8 cellular contexts compared by ENCODE assay signal in genomic region chr1:78651247-78651646, GRCh38. TPM values are rescaled to one million over a fixed set of nuclear protein-coding genes. Genes with fewer than 3 reads are reported as not detected.
DNase-seq lines count a peak whose midpoint lies in the region; ATAC-seq and TF ChIP-seq lines count a peak whose summit lies in the region.

No MANE protein-coding gene starts in this region.

- no peaks in the 10 kb centered on the region for H4K20me1 ChIP-seq in BLaER1

- H3K4me3 ChIP-seq in BLaER1 (no peak overlapping the region), upper lobe of left lung (peak overlapping the region; percentile 10 to 54 (median 44)), aorta (ENCODE audit: low read length in 2 of 2) (no peak overlapping the region)

- no peaks in the 10 kb centered on the region for H3K27me3 Mint-ChIP-seq in activated CD4-positive, alpha-beta T cell treated with anti-CD3 and anti-CD28 coated beads, Interleukin-2, amount 10 ng/mL, durations not matched to agents 7 days and 5 days

- H3K27ac Mint-ChIP-seq in activated CD4-positive, alpha-beta T cell treated with anti-CD3 and anti-CD28 coated beads, Interleukin-2, amount 10 ng/mL, durations not matched to agents 7 days and 5 days, result peak overlapping the region; percentile 89

- intact Hi-C loops in aorta (cut with DNase I), result no loop called here

- CTCF ChIA-PET in activated CD4-positive, alpha-beta T cell treated with anti-CD3 and anti-CD28 coated beads, Interleukin-2, amount 10 ng/mL, durations not matched to agents 7 days and 5 days (lab: Charles Lee), result interaction anchor here (1.5 to 1.6 kb wide), 2 partner anchors 11 to 34 kb away, joined by 3 read pairs; no protein-coding TSS in a partner anchor

- H3K9ac ChIP-seq in BLaER1, result no peak overlapping the region

- 0 out of 2 replicates have a peak, but pooled peaks cover 4% of the 10 kb centered on the region for H3K36me3 ChIP-seq in BLaER1
- peaks cover 0 to 10% (median 0%) of the 10 kb centered on the region in 4 donors for H3K36me3 ChIP-seq in upper lobe of left lung
- peaks cover 0 to 2% of the 10 kb centered on the region in 2 donors for H3K36me3 ChIP-seq in aorta (ENCODE audit: control insufficient read depth in 1 of 2, insufficient read depth in 2 of 2, low read length in 1 of 2)

- H3K9me3 Mint-ChIP-seq in activated CD4-positive, alpha-beta T cell treated with anti-CD3 and anti-CD28 coated beads, Interleukin-2, amount 10 ng/mL, durations not matched to agents 7 days and 5 days, result peaks cover 22% of the 10 kb centered on the region

- H3K27me3 ChIP-seq in BLaER1 (no peaks in the 10 kb centered on the region), upper lobe of left lung (no peaks in the 10 kb centered on the region), aorta (ENCODE audit: control insufficient read depth in 1 of 2, insufficient read depth in 2 of 2, low read length in 1 of 2) (no peaks in the 10 kb centered on the region)

- peaks cover 61% of the 10 kb centered on the region for H3K4me1 Mint-ChIP-seq in activated CD4-positive, alpha-beta T cell treated with anti-CD3 and anti-CD28 coated beads, Interleukin-2, amount 10 ng/mL, durations not matched to agents 7 days and 5 days

- H3K4me3 Mint-ChIP-seq in activated CD4-positive, alpha-beta T cell treated with anti-CD3 and anti-CD28 coated beads, Interleukin-2, amount 10 ng/mL, durations not matched to agents 7 days and 5 days, result peak overlapping the region; percentile 96

- H3K36me3 Mint-ChIP-seq in activated CD4-positive, alpha-beta T cell treated with anti-CD3 and anti-CD28 coated beads, Interleukin-2, amount 10 ng/mL, durations not matched to agents 7 days and 5 days (ENCODE audit: low read depth), result peaks cover 77% of the 10 kb centered on the region

- H3K4me1 ChIP-seq in BLaER1, result peaks cover 9% of the 10 kb centered on the region
- peaks cover 10 to 26% (median 15%) of the 10 kb centered on the region in 4 donors for H3K4me1 ChIP-seq in upper lobe of left lung
- H3K4me1 ChIP-seq in aorta (ENCODE audit: control insufficient read depth in 1 of 2, insufficient read depth in 2 of 2, low read length in 2 of 2), result peaks cover 2 to 3% of the 10 kb centered on the region in 2 donors

- DNase-seq in activated CD4-positive, alpha-beta T cell treated with anti-CD3 and anti-CD28 coated beads, Interleukin-2, amount 10 ng/mL, durations not matched to agents 7 days and 5 days, result peak; percentile 38
- DNase-seq in iris pigment epithelial cell (ENCODE audit: low read depth) (peak; percentile 84), upper lobe of left lung (peak; percentile 22 to 29), aorta (no peak), RKO (ENCODE audit: low spot score) (no peak), DMS53 (lab: John Stamatoyannopoulos, UW) (no peak)

- H3K27ac ChIP-seq in BLaER1, result no peak overlapping the region
- H3K27ac ChIP-seq in upper lobe of left lung, result peak overlapping the region; percentile 23 to 75 (median 64)
- no peak overlapping the region for H3K27ac ChIP-seq in aorta (ENCODE audit: low read depth in 1 of 2, low read length in 2 of 2)

- TF ChIP-seq POLR2A in upper lobe of left lung (IDR thresholded peaks at IDR 0.05), result peak in 1 of 4 donors; percentile 9

- H3K4me2 ChIP-seq in BLaER1, result peak overlapping the region; percentile 22

- POLR2A ChIA-PET in activated CD4-positive, alpha-beta T cell treated with anti-CD3 and anti-CD28 coated beads, Interleukin-2, amount 10 ng/mL, durations not matched to agents 7 days and 5 days (lab: Charles Lee), result interaction anchor here (1.5 kb wide), 1 partner anchor 31 kb away, joined by 11 read pairs; the partner anchor contains the start of gene IFI44L

- peaks cover 18% of the 10 kb centered on the region for H3K9me3 ChIP-seq in BLaER1
- H3K9me3 ChIP-seq in upper lobe of left lung, result no peaks in the 10 kb centered on the region
- no peaks in the 10 kb centered on the region for H3K9me3 ChIP-seq in aorta (ENCODE audit: control insufficient read depth, low read length)

- TF ChIP-seq CTCF in upper lobe of left lung (IDR thresholded peaks at IDR 0.05), result no peak

- WGBS in upper lobe of left lung, 2 donors, result 34 to 70% methylated on average over 12 of the region's 12 CpGs
- 81 to 84% methylated on average over 12 of the region's 12 CpGs for WGBS in aorta, 2 donors

- no peak for TF ChIP-seq EP300 in upper lobe of left lung (IDR thresholded peaks at IDR 0.05)

- ATAC-seq in GM21529 (IDR thresholded peaks at IDR 0.05; ENCODE audit: unreplicated experiment) (peak; percentile 37), upper lobe of left lung (ENCODE audit: low FRiP score in 2 of 2) (peak in 1 of 2 donors; percentile 22), aorta (ENCODE audit: low FRiP score) (no peak)

RNA-seq across cellular contexts. Expression of gene IFI44, which starts 1.6 kb away (rescaled TPM):
- 100 to 1,000 TPM; 187 to 190 TPM for total RNA-seq in activated CD4-positive, alpha-beta T cell treated with anti-CD3 and anti-CD28 coated beads, Interleukin-2, amount 10 ng/mL, durations not matched to agents 7 days and 5 days
- total RNA-seq in upper lobe of left lung (10 to 100 TPM; 18.8 to 60.8 (median 37.2) TPM), aorta (10 to 100 TPM; 37.5 to 52.7 TPM)
- 10 to 100 TPM; 12.4 to 15.8 TPM for polyA plus RNA-seq in aorta

RNA-seq across cellular contexts. Expression of gene IFI44L, which starts 31.0 kb away (rescaled TPM):
- total RNA-seq in activated CD4-positive, alpha-beta T cell treated with anti-CD3 and anti-CD28 coated beads, Interleukin-2, amount 10 ng/mL, durations not matched to agents 7 days and 5 days, result 100 to 1,000 TPM; 358 to 374 TPM
- total RNA-seq in upper lobe of left lung (10 to 100 TPM in 4 of 6 donors, 1 to 10 TPM in 2; 6.1 to 29.3 (median 18.3) TPM), aorta (10 to 100 TPM; 22.6 to 42.2 TPM)
- 1 to 10 TPM; 2.9 to 4.8 TPM for polyA plus RNA-seq in aorta

Comparison
In these comparisons a context has a peak if more than half of its experiments do, and no peak if none do; other contexts are left out.
1. H3K27ac ChIP-seq: peak in upper lobe of left lung (4 of 4); none in BLaER1 (single experiment) and aorta (0 of 2).
2. H3K4me3 ChIP-seq: peak in upper lobe of left lung (4 of 4); none in BLaER1 (single experiment) and aorta (0 of 2).
3. DNase-seq: peak in activated CD4-positive, alpha-beta T cell treated with anti-CD3 and anti-CD28 coated beads, Interleukin-2, amount 10 ng/mL, durations not matched to agents 7 days and 5 days (single experiment), iris pigment epithelial cell (single experiment) and upper lobe of left lung (2 of 2); none in aorta (0 of 2), RKO (single experiment) and DMS53 (single experiment).
4. RNA of gene IFI44L, which starts 31.0 kb away (total RNA-seq): 358 to 374 TPM in activated CD4-positive, alpha-beta T cell treated with anti-CD3 and anti-CD28 coated beads, Interleukin-2, amount 10 ng/mL, durations not matched to agents 7 days and 5 days; 22.6 to 42.2 TPM in aorta and 6.1 to 29.3 TPM in upper lobe of left lung; every median in the first group is over 4 times any median in the second.